ENCODE assay signal across 21 cellular contexts in the genomic region with DNA sequence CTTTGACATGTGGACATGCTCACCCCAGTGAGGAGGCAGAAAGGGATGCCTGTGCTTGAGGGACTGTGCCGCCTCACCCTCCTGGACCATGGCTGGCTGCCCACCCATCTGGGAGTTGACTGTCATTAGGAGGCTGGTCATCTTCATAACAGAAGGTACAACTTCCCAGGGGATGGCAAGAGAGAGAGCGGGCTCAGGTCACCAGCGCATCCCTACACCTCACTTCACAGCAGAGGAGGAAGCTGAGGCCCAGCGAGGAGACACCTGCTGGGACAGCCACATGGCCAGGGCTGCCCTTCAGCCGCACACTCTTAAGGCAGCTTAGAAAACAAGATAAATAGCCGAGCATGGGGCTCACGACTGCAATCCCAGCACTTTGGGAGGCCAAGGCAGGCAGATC.
"Had no signal": no experiment of that assay in that cellular context is flagged by ENCODE, and none has a peak within 500 bp of the region (broad histone marks: within the 10 kb centered on the region; RNA-seq: fewer than 3 reads in every experiment).

No MANE protein-coding gene starts in this region.

- H3K9me3 Mint-ChIP-seq: activated B cell treated with CpG ODN at 0.5 μM for 24 hours; activated CD4-positive, alpha-beta T cell treated with anti-CD3 and anti-CD28 coated beads, Interleukin-2, amount 10 ng/mL, durations not matched to agents 24 days and 14 days; activated naive CD4-positive, alpha-beta T cell treated with anti-CD3 and anti-CD28 coated beads, Interleukin-2, amount 10 ng/mL, durations not matched to agents 7 days and 5 days; activated naive CD8-positive, alpha-beta T cell treated with anti-CD3 and anti-CD28 coated beads for 36 hours; activated T-cell treated with anti-CD3 and anti-CD28 coated beads, Interleukin-2, amount 50 U/mL, for 4 hours; T-helper 1 cell treated with Interleukin-12 subunit alpha and Interleukin-12 subunit beta and Interleukin-4 antibody, amounts not matched to agents 30 μg/mL and 1 μg/mL, for 36 hours had no signal

- H3K27ac ChIP-seq: RWPE1 had no signal

- H3K4me3 ChIP-seq: K562, Peyer's patch had no signal

- ATAC-seq: activated T-cell treated with anti-CD3 and anti-CD28 coated beads, Interleukin-2, amount 50 U/mL, for 4 hours; K562 had no signal

- H3K36me3 Mint-ChIP-seq: activated naive CD4-positive, alpha-beta T cell treated with anti-CD3 and anti-CD28 coated beads, Interleukin-2, amount 10 ng/mL, durations not matched to agents 7 days and 5 days had no signal

- H3K36me3 ChIP-seq: Peyer's patch had no signal

- H3K4me1 Mint-ChIP-seq: activated B cell treated with CpG ODN at 0.5 μM for 24 hours; activated CD4-positive, alpha-beta T cell treated with anti-CD3 and anti-CD28 coated beads, Interleukin-2, amount 10 ng/mL, durations not matched to agents 24 days and 14 days; activated naive CD4-positive, alpha-beta T cell treated with anti-CD3 and anti-CD28 coated beads, Interleukin-2, amount 10 ng/mL, durations not matched to agents 7 days and 5 days; activated naive CD8-positive, alpha-beta T cell treated with anti-CD3 and anti-CD28 coated beads for 36 hours had no signal

- H3K27me3 Mint-ChIP-seq: activated B cell treated with CpG ODN at 0.5 μM for 24 hours; activated CD4-positive, alpha-beta T cell treated with anti-CD3 and anti-CD28 coated beads, Interleukin-2, amount 10 ng/mL, durations not matched to agents 24 days and 14 days; activated naive CD4-positive, alpha-beta T cell treated with anti-CD3 and anti-CD28 coated beads, Interleukin-2, amount 10 ng/mL, durations not matched to agents 7 days and 5 days; activated naive CD8-positive, alpha-beta T cell treated with anti-CD3 and anti-CD28 coated beads for 36 hours had no signal

- H3K27ac Mint-ChIP-seq: activated B cell treated with CpG ODN at 0.5 μM for 24 hours; activated CD4-positive, alpha-beta T cell treated with anti-CD3 and anti-CD28 coated beads, Interleukin-2, amount 10 ng/mL, durations not matched to agents 24 days and 14 days; activated naive CD4-positive, alpha-beta T cell treated with anti-CD3 and anti-CD28 coated beads, Interleukin-2, amount 10 ng/mL, durations not matched to agents 7 days and 5 days; activated naive CD8-positive, alpha-beta T cell treated with anti-CD3 and anti-CD28 coated beads for 36 hours; T-helper 1 cell treated with Interleukin-12 subunit alpha and Interleukin-12 subunit beta and Interleukin-4 antibody, amounts not matched to agents 30 μg/mL and 1 μg/mL, for 36 hours had no signal

- H3K4me3 Mint-ChIP-seq: activated B cell treated with CpG ODN at 0.5 μM for 24 hours; activated CD4-positive, alpha-beta T cell treated with anti-CD3 and anti-CD28 coated beads, Interleukin-2, amount 10 ng/mL, durations not matched to agents 24 days and 14 days; activated naive CD4-positive, alpha-beta T cell treated with anti-CD3 and anti-CD28 coated beads, Interleukin-2, amount 10 ng/mL, durations not matched to agents 7 days and 5 days; activated naive CD8-positive, alpha-beta T cell treated with anti-CD3 and anti-CD28 coated beads for 36 hours; activated T-cell treated with anti-CD3 and anti-CD28 coated beads, Interleukin-2, amount 50 U/mL, for 4 hours; T-helper 1 cell treated with Interleukin-12 subunit alpha and Interleukin-12 subunit beta and Interleukin-4 antibody, amounts not matched to agents 30 μg/mL and 1 μg/mL, for 36 hours had no signal

- H3K27me3 ChIP-seq: Peyer's patch had no signal

- DNase-seq: activated B cell treated with CpG ODN at 0.5 μM for 24 hours; activated CD4-positive, alpha-beta T cell treated with anti-CD3 and anti-CD28 coated beads for 1 hour; activated CD4-positive, alpha-beta T cell treated with anti-CD3 and anti-CD28 coated beads, Interleukin-2, amount 10 ng/mL, durations not matched to agents 24 days and 14 days; activated CD4-positive, alpha-beta T cell treated with anti-CD3 and anti-CD28 coated beads, Interleukin-2, amount 50 U/mL, for 48 hours; activated gamma-delta T cell treated with Interleukin-2 at 50 U/mL for 16 hours; activated naive CD4-positive, alpha-beta T cell treated with anti-CD3 and anti-CD28 coated beads, Interleukin-2, amount 10 ng/mL, durations not matched to agents 7 days and 5 days; activated naive CD8-positive, alpha-beta T cell treated with anti-CD3 and anti-CD28 coated beads for 36 hours; activated T-cell treated with anti-CD3 and anti-CD28 coated beads, Interleukin-2, amount 50 U/mL, for 4 hours; anterior cingulate cortex; Karpas-422; NCI-H1105 treated with DMSO at 0.1 percent for 48 hours; NCI-H1436 treated with DMSO at 0.1 percent for 48 hours; NCI-H187; NCI-H2081; NCI-H510A treated with DMSO at 0.1 percent for 48 hours; NCI-H69; Peyer's patch; SHP77 had no signal

- H3K9me3 ChIP-seq: Peyer's patch had no signal
